In the genomic region with DNA sequence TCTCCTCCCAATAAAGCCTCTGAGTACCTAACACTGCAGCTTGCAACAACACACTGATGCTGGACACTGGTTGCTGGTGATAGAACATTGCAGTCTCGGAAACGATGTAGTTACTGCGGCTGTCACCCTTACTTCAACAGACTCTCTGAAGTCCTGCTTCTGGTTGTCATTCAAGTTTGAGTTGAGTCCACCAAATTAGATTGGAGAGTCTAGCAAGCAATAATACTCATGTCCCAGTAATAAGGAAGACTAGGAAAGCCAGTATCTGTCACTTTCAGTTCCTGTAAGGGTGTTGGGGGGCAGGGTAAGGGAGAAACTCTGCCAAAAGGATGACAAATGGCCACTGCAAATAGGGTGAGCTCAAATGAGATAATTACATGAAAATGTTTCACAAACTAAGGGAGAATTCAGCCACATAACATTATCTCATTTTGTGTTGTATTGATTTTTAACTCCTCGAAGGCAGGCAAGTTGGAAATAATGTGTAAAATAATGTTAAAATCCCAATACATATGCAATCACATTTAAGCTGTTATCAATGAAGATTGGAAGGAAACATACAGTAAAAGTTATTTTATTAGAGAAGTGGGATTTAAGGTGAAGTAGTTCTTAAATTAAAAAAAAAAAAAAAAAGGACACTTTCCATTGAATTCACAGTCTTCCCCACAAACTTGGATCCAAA, we compare ENCODE assay signal across 1 cellular context.
TF ChIP-seq lines count a peak whose summit lies in the region.

No MANE protein-coding gene starts in this region.

TF ChIP-seq in IMR-90, 13 proteins besides CTCF, POLR2A, EP300 and RAD21:
- TF ChIP-seq, protein P1, sequence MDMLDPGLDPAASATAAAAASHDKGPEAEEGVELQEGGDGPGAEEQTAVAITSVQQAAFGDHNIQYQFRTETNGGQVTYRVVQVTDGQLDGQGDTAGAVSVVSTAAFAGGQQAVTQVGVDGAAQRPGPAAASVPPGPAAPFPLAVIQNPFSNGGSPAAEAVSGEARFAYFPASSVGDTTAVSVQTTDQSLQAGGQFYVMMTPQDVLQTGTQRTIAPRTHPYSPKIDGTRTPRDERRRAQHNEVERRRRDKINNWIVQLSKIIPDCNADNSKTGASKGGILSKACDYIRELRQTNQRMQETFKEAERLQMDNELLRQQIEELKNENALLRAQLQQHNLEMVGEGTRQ (IDR thresholded peaks at IDR 0.05; ENCODE audit: low read depth, low read length) = no peak
- TF ChIP-seq RFX5 (IDR thresholded peaks at IDR 0.05; ENCODE audit: low read depth, low read length) (no peak), MAZ (IDR thresholded peaks at IDR 0.05; ENCODE audit: borderline replicate concordance, low read depth, low read length) (no peak), CEBPB (IDR thresholded peaks at IDR 0.05; ENCODE audit: low read depth, low read length) (no peak), FOS (IDR thresholded peaks at IDR 0.05; ENCODE audit: low read depth, low read length) (no peak), CHD1 (IDR thresholded peaks at IDR 0.05; ENCODE audit: low read depth, low read length) (no peak), SMC3 (IDR thresholded peaks at IDR 0.05; ENCODE audit: low read depth, low read length) (no peak), MXI1 (IDR thresholded peaks at IDR 0.05; ENCODE audit: borderline replicate concordance, low read depth, low read length) (no peak), RCOR1 (IDR thresholded peaks at IDR 0.05; ENCODE audit: insufficient replicate concordance, low read length) (no peak), BHLHE40 (IDR thresholded peaks at IDR 0.05; ENCODE audit: low read depth, low read length) (no peak), MAFK (IDR thresholded peaks at IDR 0.05; ENCODE audit: low read depth, low read length) (no peak), NFE2L2 (IDR thresholded peaks at IDR 0.05; ENCODE audit: low read depth, low read length) (no peak)
- TF ChIP-seq, protein P2, sequence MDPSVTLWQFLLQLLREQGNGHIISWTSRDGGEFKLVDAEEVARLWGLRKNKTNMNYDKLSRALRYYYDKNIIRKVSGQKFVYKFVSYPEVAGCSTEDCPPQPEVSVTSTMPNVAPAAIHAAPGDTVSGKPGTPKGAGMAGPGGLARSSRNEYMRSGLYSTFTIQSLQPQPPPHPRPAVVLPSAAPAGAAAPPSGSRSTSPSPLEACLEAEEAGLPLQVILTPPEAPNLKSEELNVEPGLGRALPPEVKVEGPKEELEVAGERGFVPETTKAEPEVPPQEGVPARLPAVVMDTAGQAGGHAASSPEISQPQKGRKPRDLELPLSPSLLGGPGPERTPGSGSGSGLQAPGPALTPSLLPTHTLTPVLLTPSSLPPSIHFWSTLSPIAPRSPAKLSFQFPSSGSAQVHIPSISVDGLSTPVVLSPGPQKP (IDR thresholded peaks at IDR 0.05; ENCODE audit: borderline replicate concordance, low read depth, low read length) = no peak
